In genomic region chr6:84103029-84103428, GRCh38 we compare ENCODE assay signal across 20 cellular contexts.
DNase-seq lines count a peak whose midpoint lies in the region; ATAC-seq lines count a peak whose summit lies in the region.
"Had no signal": no experiment of that assay in that cellular context is flagged by ENCODE, and none has a peak within 500 bp of the region (broad histone marks: within the 10 kb centered on the region; RNA-seq: fewer than 3 reads in every experiment).

No MANE protein-coding gene starts in this region.

- ATAC-seq in GM21526 (IDR thresholded peaks at IDR 0.05; ENCODE audit: low FRiP score, unreplicated experiment) = no peak
- ATAC-seq: activated naive CD8-positive, alpha-beta T cell treated with anti-CD3 and anti-CD28 coated beads, Interleukin-2, amount 50 U/mL, for 24 hours; Panc1; upper lobe of right lung had no signal

- no peak overlapping the region for H3K4me3 ChIP-seq in skeletal muscle cell (ENCODE audit: low read depth, low read length)
- H3K4me3 ChIP-seq: breast epithelium, neural progenitor cell, sigmoid colon, SJCRH30, upper lobe of right lung had no signal

- DNase-seq in Ammon's horn (ENCODE audit: low spot score) (peak; percentile 2), HS-5 (ENCODE audit: low read depth) (peak; percentile 54), amniotic stem cell (lab: John Stamatoyannopoulos, UW) (peak; percentile 12), skeletal muscle cell (ENCODE audit: low read depth) (peak; percentile 23), H4 (ENCODE audit: low spot score) (no peak)
- no peak for DNase-seq in activated CD4-positive, alpha-beta T cell treated with anti-CD3 and anti-CD28 coated beads for 48 hours
- DNase-seq: activated CD8-positive, alpha-beta memory T cell treated with anti-CD3 and anti-CD28 coated beads, Interleukin-2, amount 50 U/mL, for 48 hours; activated effector memory CD4-positive, alpha-beta T cell treated with anti-CD3 and anti-CD28 coated beads, Interleukin-2, amount 50 U/mL, for 16 hours; activated naive CD8-positive, alpha-beta T cell treated with anti-CD3 and anti-CD28 coated beads, Interleukin-2, amount 50 U/mL, for 24 hours; AML-193; DND-41; NCI-H2107; sigmoid colon; SJCRH30; upper lobe of right lung; WERI-Rb-1 had no signal

Comparison
In these comparisons a context has a peak if more than half of its experiments do, and no peak if none do; other contexts are left out.
1. DNase-seq: peak in Ammon's horn (single experiment), HS-5 (single experiment), amniotic stem cell (single experiment) and skeletal muscle cell (single experiment); none in H4 (single experiment) and activated CD4-positive, alpha-beta T cell treated with anti-CD3 and anti-CD28 coated beads for 48 hours (single experiment).